Comparison of ENCODE assay signal across 2 cellular contexts in the genomic region with DNA sequence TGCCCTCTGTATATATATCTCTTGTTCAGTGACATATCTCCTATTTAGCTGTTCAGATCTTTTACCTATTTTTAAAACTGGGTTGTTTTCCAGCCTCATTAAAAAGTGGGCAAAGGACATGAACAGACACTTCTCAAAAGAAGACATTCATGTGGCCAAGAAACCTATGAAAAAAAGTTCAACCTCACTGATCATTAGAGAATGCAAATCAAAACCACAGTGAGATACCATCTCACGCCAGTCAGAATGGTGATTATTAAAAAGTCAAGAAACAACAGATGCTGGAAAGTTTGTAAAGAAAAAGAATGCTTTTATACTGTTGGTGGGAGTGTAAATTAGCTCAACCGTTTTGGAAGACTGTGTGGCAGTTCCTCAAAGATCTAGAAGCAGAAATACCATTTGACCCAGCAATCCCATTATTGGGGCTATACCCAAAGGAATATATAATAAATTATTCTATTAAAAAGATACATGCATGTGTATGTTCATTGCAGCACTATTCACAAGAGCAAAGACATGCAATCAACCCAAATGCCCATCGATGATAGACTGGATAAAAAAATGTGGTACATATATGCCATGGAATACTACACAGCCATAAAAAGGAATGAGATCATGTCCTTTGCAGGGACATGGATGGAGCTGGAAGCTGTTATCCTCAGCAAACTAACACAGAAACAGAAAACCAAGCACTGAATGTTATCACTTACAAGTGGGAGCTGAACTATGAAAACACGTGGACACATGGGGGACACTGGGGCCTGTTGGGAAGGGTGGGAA. TPM values are rescaled to one million over a fixed set of nuclear protein-coding genes. Genes with fewer than 3 reads are reported as not detected.
"Had no signal": no experiment of that assay in that cellular context is flagged by ENCODE, and none has a peak within 500 bp of the region (broad histone marks: within the 10 kb centered on the region; RNA-seq: fewer than 3 reads in every experiment).

No MANE protein-coding gene starts in this region.

RNA-seq across cellular contexts. Expression of a gene that starts 34.3 kb away (rescaled TPM):
- total RNA-seq: HT-29, K562 had no signal
- polyA plus RNA-seq: K562 had no signal
